ENCODE assay signal across 8 cellular contexts in the genomic region with DNA sequence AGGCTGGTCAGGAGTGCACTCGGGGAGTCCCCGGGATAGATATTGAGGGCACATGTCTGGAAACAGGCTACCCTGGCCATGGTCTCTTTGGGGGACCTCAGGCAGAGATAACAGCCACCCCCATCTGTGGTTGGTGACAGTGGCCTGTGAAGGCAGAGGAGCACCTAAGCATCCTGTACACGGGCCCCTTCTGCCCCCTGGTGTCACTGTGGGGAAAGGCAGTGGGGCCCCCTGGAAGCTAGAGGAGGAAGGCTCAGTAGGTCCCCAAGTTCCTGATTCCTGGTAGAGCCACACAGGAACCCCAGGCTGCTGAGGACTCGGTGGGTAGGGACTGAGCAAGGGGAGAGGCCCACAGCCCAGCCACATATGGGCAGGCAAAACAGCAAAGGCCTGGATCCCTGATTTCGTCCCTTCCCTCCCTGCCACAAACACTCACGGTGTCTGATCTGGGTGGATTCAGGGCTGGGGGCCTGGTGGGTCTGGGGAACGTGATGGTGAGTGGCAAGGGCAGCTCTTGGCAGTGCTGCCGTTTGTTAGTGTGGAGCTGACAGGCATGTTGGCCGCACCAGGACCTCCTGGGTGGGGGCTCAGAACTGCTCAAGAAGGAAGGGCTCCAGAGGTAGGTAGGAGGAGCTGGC.
A peak's percentile ranks its signal among the peaks of the same experiment; 100 is the strongest.
DNase-seq lines count a peak whose midpoint lies in the region; ATAC-seq, FAIRE-seq and TF ChIP-seq lines count a peak whose summit lies in the region.

No MANE protein-coding gene starts in this region.

- DNase-seq in D721Med (ENCODE audit: insufficient read length, low spot score) (peak; percentile 48), T-helper 2 cell (peak in 4 of 5 experiments; percentile 22 to 48 (median 44)), astrocyte of the spinal cord (ENCODE audit: low read depth, low spot score) (no peak), kidney tubule cell (ENCODE audit: low spot score) (peak; percentile 40)
- peak; percentile 42 to 71 (median 50) for DNase-seq in stimulated activated CD4-positive, alpha-beta T cell treated with anti-CD3 and anti-CD28 coated beads, TNF-alpha, amount 100 ng/mL, for 24 hours (ENCODE audit: low read depth in 3 of 3)

- no peak for FAIRE-seq in D721Med (lab: Jason Lieb, UNC)

- ATAC-seq in HG02870 (IDR thresholded peaks at IDR 0.05; ENCODE audit: unreplicated experiment) (peak; percentile 47), GM18870 (IDR thresholded peaks at IDR 0.05; ENCODE audit: unreplicated experiment) (no peak), HG02970 (IDR thresholded peaks at IDR 0.05; ENCODE audit: low FRiP score, unreplicated experiment) (no peak)

- in situ Hi-C loops in astrocyte of the spinal cord (cut with HindIII; ENCODE audit: low sequenced_read_pairs), result no loop called here

- H3K4me3 ChIP-seq in astrocyte of the spinal cord (ENCODE audit: low read depth, low read length), result no peak overlapping the region

- TF ChIP-seq CTCF in D721Med (IDR thresholded peaks at IDR 0.05; ENCODE audit: insufficient read depth, missing control alignments) (peak; percentile 42), astrocyte of the spinal cord (IDR thresholded peaks at IDR 0.05; ENCODE audit: low read depth, low read length) (peak; percentile 87)
